8 cellular contexts compared by ENCODE assay signal in the genomic region with DNA sequence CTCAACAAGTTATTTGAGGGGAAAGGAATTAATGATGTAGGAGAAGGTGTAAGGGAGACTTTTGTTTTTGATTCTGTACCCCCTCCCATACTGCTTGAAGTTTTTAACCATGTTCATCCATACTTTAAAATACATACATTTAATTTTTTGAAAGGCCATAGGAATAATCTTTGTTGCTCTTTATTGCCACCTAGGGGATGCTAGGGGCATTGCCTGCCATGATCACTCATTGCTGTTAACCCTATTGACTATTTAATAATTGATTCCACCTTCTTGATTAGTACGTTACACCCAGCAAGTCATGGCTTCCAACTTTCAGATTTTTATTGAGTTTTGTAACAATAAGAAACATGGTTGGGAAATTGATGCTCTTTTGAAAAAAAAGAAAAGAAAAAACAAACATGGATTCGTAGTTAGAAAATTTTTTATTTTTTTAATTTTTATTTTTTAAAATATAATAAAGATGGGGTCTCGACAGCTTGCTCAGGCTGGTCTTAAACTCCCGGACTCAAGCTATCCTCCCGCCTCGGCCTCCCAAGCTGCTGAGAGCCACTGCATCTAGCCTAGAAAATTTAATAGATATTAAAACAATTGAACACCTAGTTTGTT. TPM values are rescaled to one million over a fixed set of nuclear protein-coding genes. Genes with fewer than 3 reads are reported as not detected.
A peak's percentile ranks its signal among the peaks of the same experiment; 100 is the strongest.
DNase-seq lines count a peak whose midpoint lies in the region; ATAC-seq and TF ChIP-seq lines count a peak whose summit lies in the region.

No MANE protein-coding gene starts in this region.

- no peaks in the 10 kb centered on the region for H3K36me3 Mint-ChIP-seq in activated T-cell treated with anti-CD3 and anti-CD28 coated beads, Interleukin-2, amount 50 U/mL, for 4 hours (ENCODE audit: insufficient read depth)

- H3K27me3 Mint-ChIP-seq in activated T-cell treated with anti-CD3 and anti-CD28 coated beads, Interleukin-2, amount 50 U/mL, for 4 hours (ENCODE audit: low read depth) = no peaks in the 10 kb centered on the region

- peak in 1 of 2 donors; percentile 50 for ATAC-seq in activated T-cell treated with anti-CD3 and anti-CD28 coated beads, Interleukin-2, amount 50 U/mL, for 4 hours
- ATAC-seq in GM19035 (IDR thresholded peaks at IDR 0.05; ENCODE audit: unreplicated experiment) = no peak

- no peak overlapping the region for H3K4me3 Mint-ChIP-seq in activated T-cell treated with anti-CD3 and anti-CD28 coated beads, Interleukin-2, amount 50 U/mL, for 4 hours

- H3K4me1 Mint-ChIP-seq in activated T-cell treated with anti-CD3 and anti-CD28 coated beads, Interleukin-2, amount 50 U/mL, for 4 hours (ENCODE audit: low read depth) = peaks cover 7% of the 10 kb centered on the region

- H3K9me3 Mint-ChIP-seq in activated T-cell treated with anti-CD3 and anti-CD28 coated beads, Interleukin-2, amount 50 U/mL, for 4 hours = no peaks in the 10 kb centered on the region

- DNase-seq in COR-L47 (lab: John Stamatoyannopoulos, UW) (peak; percentile 15), GM20000 (ENCODE audit: low spot score) (peak; percentile 61), NCI-H345 treated with DMSO at 0.1 percent for 48 hours (lab: John Stamatoyannopoulos, UW; ENCODE audit: unreplicated experiment) (peak; percentile 29), germinal center (ENCODE audit: low spot score) (peak; percentile 61), middle frontal gyrus (ENCODE audit: extremely low spot score, low spot score) (no peak)
- DNase-seq in activated T-cell treated with anti-CD3 and anti-CD28 coated beads, Interleukin-2, amount 50 U/mL, for 4 hours = peak; percentile 36
- DNase-seq in stimulated activated CD4-positive, alpha-beta T cell treated with anti-CD3 and anti-CD28 coated beads, Interleukin-2, amount 100 ng/mL, for 48 hours = peak; percentile 24 to 39

- TF ChIP-seq CTCF in GM20000 (IDR thresholded peaks at IDR 0.05; ENCODE audit: extremely low read depth, missing control alignments) = peak; percentile 52

RNA-seq across cellular contexts. Expression of a gene that starts 8.5 kb away (rescaled TPM):
- 10 to 100 TPM; 30.9 to 37.3 (median 32.5) TPM for total RNA-seq in activated T-cell treated with anti-CD3 and anti-CD28 coated beads, Interleukin-2, amount 50 U/mL, for 4 hours
